23 cellular contexts compared by ENCODE assay signal in the genomic region with DNA sequence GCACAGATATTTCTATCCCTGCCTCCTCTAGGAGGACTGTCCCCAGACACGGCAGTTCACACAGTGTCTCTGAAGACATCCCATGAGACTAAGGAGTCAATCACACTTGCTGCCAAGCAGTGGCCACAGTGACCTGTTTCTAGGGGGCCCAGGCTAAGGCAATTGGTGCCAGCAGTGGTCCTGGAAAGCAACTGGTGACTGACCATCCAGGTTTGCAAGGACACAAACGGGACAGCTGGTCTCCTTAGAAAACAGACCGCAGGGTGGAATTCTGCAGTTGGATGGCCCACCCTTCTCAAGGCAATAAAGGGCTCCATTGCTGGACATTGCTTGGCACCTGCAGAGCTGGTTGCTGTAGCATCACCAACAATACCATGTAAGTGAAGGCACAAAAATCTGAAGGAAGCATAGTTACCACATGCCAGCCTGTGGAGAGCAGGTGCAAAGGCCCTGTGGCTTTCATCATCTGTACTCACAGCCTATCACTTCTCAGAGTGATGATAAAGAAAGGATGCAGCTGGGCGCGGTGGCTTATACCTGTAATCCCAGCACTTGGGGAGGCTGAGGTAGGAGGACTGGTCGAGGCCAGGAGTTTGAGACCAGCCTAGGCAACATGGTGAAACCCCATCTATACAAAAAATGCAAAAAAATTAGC.
DNase-seq lines count a peak whose midpoint lies in the region; ATAC-seq and TF ChIP-seq lines count a peak whose summit lies in the region.
"Had no signal": no experiment of that assay in that cellular context is flagged by ENCODE, and none has a peak within 500 bp of the region (broad histone marks: within the 10 kb centered on the region; RNA-seq: fewer than 3 reads in every experiment).

No MANE protein-coding gene starts in this region.

- H3K27ac ChIP-seq in heart right ventricle (no peak overlapping the region), upper lobe of right lung (no peak overlapping the region)
- no peak overlapping the region for H3K27ac ChIP-seq in naive thymus-derived CD4-positive, alpha-beta T cell (ENCODE audit: low read depth, low read length)
- H3K27ac ChIP-seq: psoas muscle, vagina had no signal

- H3K27ac Mint-ChIP-seq in activated CD4-positive, alpha-beta memory T cell treated with anti-CD3 and anti-CD28 coated beads for 36 hours = peak overlapping the region; percentile 47
- H3K27ac Mint-ChIP-seq in activated CD4-positive, alpha-beta memory T cell treated with anti-CD3 and anti-CD28 coated beads, Interleukin-2, amount 10 ng/mL, durations not matched to agents 7 days and 5 days = no peak overlapping the region
- peak overlapping the region; percentile 18 to 88 (median 75) for H3K27ac Mint-ChIP-seq in naive thymus-derived CD4-positive, alpha-beta T cell
- H3K27ac Mint-ChIP-seq: activated T-helper 1 cell treated with anti-CD3 and anti-CD28 coated beads, Interleukin-12 subunit alpha, Interleukin-12 subunit beta, Interleukin-2, Interleukin-4 antibody, amounts not matched to agents 30 ng/mL and 10 ng/mL and 1 ng/mL, durations not matched to agents 14 hours and 24 hours and 36 hours had no signal

- H3K4me1 Mint-ChIP-seq in activated CD4-positive, alpha-beta memory T cell treated with anti-CD3 and anti-CD28 coated beads for 36 hours (ENCODE audit: low read depth) = peaks cover 50% of the 10 kb centered on the region
- H3K4me1 Mint-ChIP-seq in activated CD4-positive, alpha-beta memory T cell treated with anti-CD3 and anti-CD28 coated beads, Interleukin-2, amount 10 ng/mL, durations not matched to agents 7 days and 5 days = peaks cover 38% of the 10 kb centered on the region
- H3K4me1 Mint-ChIP-seq in naive thymus-derived CD4-positive, alpha-beta T cell = peaks cover 16 to 67% (median 56%) of the 10 kb centered on the region in 7 donors

- H3K4me1 ChIP-seq in heart right ventricle = peaks cover 0 to 41% (median 24%) of the 10 kb centered on the region in 9 donors
- peaks cover 23 to 36% of the 10 kb centered on the region in 2 donors for H3K4me1 ChIP-seq in naive thymus-derived CD4-positive, alpha-beta T cell (ENCODE audit: control insufficient read depth in 2 of 2, insufficient read depth in 2 of 2, low read length in 2 of 2)
- peaks cover 16% of the 10 kb centered on the region for H3K4me1 ChIP-seq in upper lobe of right lung

- H3K9me3 ChIP-seq in heart right ventricle (no peaks in the 10 kb centered on the region), upper lobe of right lung (no peaks in the 10 kb centered on the region)
- no peaks in the 10 kb centered on the region for H3K9me3 ChIP-seq in naive thymus-derived CD4-positive, alpha-beta T cell (ENCODE audit: control insufficient read depth in 2 of 3, low read length in 3 of 3)
- H3K9me3 ChIP-seq: psoas muscle, vagina had no signal

- H3K9me3 Mint-ChIP-seq in activated CD4-positive, alpha-beta memory T cell treated with anti-CD3 and anti-CD28 coated beads for 36 hours = peaks cover 7% of the 10 kb centered on the region
- H3K9me3 Mint-ChIP-seq in activated CD4-positive, alpha-beta memory T cell treated with anti-CD3 and anti-CD28 coated beads, Interleukin-2, amount 10 ng/mL, durations not matched to agents 7 days and 5 days = no peaks in the 10 kb centered on the region
- peaks cover 0 to 8% (median 0%) of the 10 kb centered on the region in 11 donors for H3K9me3 Mint-ChIP-seq in naive thymus-derived CD4-positive, alpha-beta T cell
- H3K9me3 Mint-ChIP-seq: activated T-helper 1 cell treated with anti-CD3 and anti-CD28 coated beads, Interleukin-12 subunit alpha, Interleukin-12 subunit beta, Interleukin-2, Interleukin-4 antibody, amounts not matched to agents 30 ng/mL and 10 ng/mL and 1 ng/mL, durations not matched to agents 14 hours and 24 hours and 36 hours; neural crest cell had no signal

- WGBS in heart right ventricle, 2 donors = 90 to 95% methylated on average over 6 of the region's 6 CpGs

- no peaks in the 10 kb centered on the region for H3K27me3 ChIP-seq in heart right ventricle
- H3K27me3 ChIP-seq in naive thymus-derived CD4-positive, alpha-beta T cell (ENCODE audit: control insufficient read depth in 2 of 2, insufficient read depth in 2 of 2, low read length in 2 of 2) = no peaks in the 10 kb centered on the region
- H3K27me3 ChIP-seq in upper lobe of right lung = no peaks in the 10 kb centered on the region
- H3K27me3 ChIP-seq: vagina had no signal

- H3K36me3 Mint-ChIP-seq in activated CD4-positive, alpha-beta memory T cell treated with anti-CD3 and anti-CD28 coated beads for 36 hours = peaks cover 14% of the 10 kb centered on the region
- H3K36me3 Mint-ChIP-seq in activated CD4-positive, alpha-beta memory T cell treated with anti-CD3 and anti-CD28 coated beads, Interleukin-2, amount 10 ng/mL, durations not matched to agents 7 days and 5 days (ENCODE audit: low read depth) = peaks cover 13% of the 10 kb centered on the region
- peaks cover 0 to 37% (median 15%) of the 10 kb centered on the region in 5 donors for H3K36me3 Mint-ChIP-seq in naive thymus-derived CD4-positive, alpha-beta T cell

- H3K4me3 ChIP-seq in heart right ventricle = no peak overlapping the region
- H3K4me3 ChIP-seq in naive thymus-derived CD4-positive, alpha-beta T cell (ENCODE audit: low read length) = no peak overlapping the region
- H3K4me3 ChIP-seq in upper lobe of right lung = no peak overlapping the region
- H3K4me3 ChIP-seq: psoas muscle, vagina had no signal

- no peak overlapping the region for H3K4me3 Mint-ChIP-seq in activated CD4-positive, alpha-beta memory T cell treated with anti-CD3 and anti-CD28 coated beads for 36 hours
- H3K4me3 Mint-ChIP-seq in activated CD4-positive, alpha-beta memory T cell treated with anti-CD3 and anti-CD28 coated beads, Interleukin-2, amount 10 ng/mL, durations not matched to agents 7 days and 5 days = no peak overlapping the region
- H3K4me3 Mint-ChIP-seq in naive thymus-derived CD4-positive, alpha-beta T cell = no peak overlapping the region
- H3K4me3 Mint-ChIP-seq: activated T-helper 1 cell treated with anti-CD3 and anti-CD28 coated beads, Interleukin-12 subunit alpha, Interleukin-12 subunit beta, Interleukin-2, Interleukin-4 antibody, amounts not matched to agents 30 ng/mL and 10 ng/mL and 1 ng/mL, durations not matched to agents 14 hours and 24 hours and 36 hours; IgD-negative memory B cell; neural crest cell had no signal

- ATAC-seq in left ventricle myocardium superior (no peak), heart right ventricle (no peak), upper lobe of right lung (no peak), GM21717 (IDR thresholded peaks at IDR 0.05; ENCODE audit: unreplicated experiment) (no peak)
- no peak for ATAC-seq in naive thymus-derived CD4-positive, alpha-beta T cell
- ATAC-seq: psoas muscle had no signal

- peaks cover 1% of the 10 kb centered on the region for H3K27me3 Mint-ChIP-seq in activated CD4-positive, alpha-beta memory T cell treated with anti-CD3 and anti-CD28 coated beads for 36 hours
- H3K27me3 Mint-ChIP-seq in activated CD4-positive, alpha-beta memory T cell treated with anti-CD3 and anti-CD28 coated beads, Interleukin-2, amount 10 ng/mL, durations not matched to agents 7 days and 5 days = peaks cover 3% of the 10 kb centered on the region
- no peaks in the 10 kb centered on the region for H3K27me3 Mint-ChIP-seq in naive thymus-derived CD4-positive, alpha-beta T cell
- H3K27me3 Mint-ChIP-seq: IgD-negative memory B cell had no signal

- TF ChIP-seq CTCF in heart right ventricle (IDR thresholded peaks at IDR 0.05) (no peak), upper lobe of right lung (IDR thresholded peaks at IDR 0.05) (no peak)

- CTCF ChIA-PET in activated CD4-positive, alpha-beta memory T cell treated with anti-CD3 and anti-CD28 coated beads for 36 hours (lab: Charles Lee) = interaction anchor here (2.7 to 6.3 kb wide), 2 partner anchors 57 to 58 kb away, joined by 16 to 120 read pairs; no protein-coding TSS in a partner anchor
- CTCF ChIA-PET in activated CD4-positive, alpha-beta memory T cell treated with anti-CD3 and anti-CD28 coated beads, Interleukin-2, amount 10 ng/mL, durations not matched to agents 7 days and 5 days (lab: Charles Lee) = interaction anchor here (0.9 kb wide), 1 partner anchor 197 kb away, joined by 3 read pairs; no protein-coding TSS in a partner anchor
- CTCF ChIA-PET in naive thymus-derived CD4-positive, alpha-beta T cell (lab: Charles Lee) = interaction anchor here (0.6 to 1.3 kb wide), 3 partner anchors 193 to 218 kb away, joined by 3 to 4 read pairs (median 4); no protein-coding TSS in a partner anchor

- POLR2A ChIA-PET in activated CD4-positive, alpha-beta memory T cell treated with anti-CD3 and anti-CD28 coated beads for 36 hours (lab: Charles Lee) = interaction anchor here (0.6 kb wide), 1 partner anchor 922 kb away, joined by 4 read pairs; no protein-coding TSS in a partner anchor
- POLR2A ChIA-PET in activated CD4-positive, alpha-beta memory T cell treated with anti-CD3 and anti-CD28 coated beads, Interleukin-2, amount 10 ng/mL, durations not matched to agents 7 days and 5 days (lab: Charles Lee) = no interaction called here
- POLR2A ChIA-PET in naive thymus-derived CD4-positive, alpha-beta T cell (lab: Charles Lee) = no interaction called here

- intact Hi-C loops in activated CD4-positive, alpha-beta memory T cell treated with anti-CD3 and anti-CD28 coated beads for 36 hours (cut with micrococcal nuclease) = loop anchor here (10.0 kb wide), 1 partner anchor 815 kb away; no protein-coding TSS in a partner anchor
- intact Hi-C loops in left ventricle myocardium superior (cut with micrococcal nuclease) = loop anchor here (5.0 kb wide), 1 partner anchor 197 kb away; no protein-coding TSS in a partner anchor
- intact Hi-C loops in heart right ventricle (cut with DNase I) = loop anchor here in 7 of 10 donors (5.0 to 10.0 kb wide), 6 partner anchors 55 to 815 kb away; partner anchors contain the start of gene ITPKB (in 1 of the 7)
- intact Hi-C loops in naive thymus-derived CD4-positive, alpha-beta T cell (cut with micrococcal nuclease) = loop anchor here (5.0 kb wide), 2 partner anchors 83 to 912 kb away; partner anchors contain the start of gene STUM (in 1 of the 2)
- intact Hi-C loops in upper lobe of right lung (cut with DNase I) = loop anchor here (10.0 kb wide), 1 partner anchor 105 kb away; the partner anchor contains the start of gene ITPKB

- H3K36me3 ChIP-seq in heart right ventricle (peaks cover 0 to 42% (median 0%) of the 10 kb centered on the region in 9 donors), upper lobe of right lung (peaks cover 6% of the 10 kb centered on the region)
- H3K36me3 ChIP-seq in naive thymus-derived CD4-positive, alpha-beta T cell (ENCODE audit: control insufficient read depth in 2 of 3, insufficient read depth in 3 of 3, low read length in 3 of 3) = peaks cover 0 to 39% (median 7%) of the 10 kb centered on the region in 3 experiments

- DNase-seq in activated CD4-positive, alpha-beta memory T cell treated with anti-CD3 and anti-CD28 coated beads for 36 hours = no peak
- no peak for DNase-seq in activated CD4-positive, alpha-beta memory T cell treated with anti-CD3 and anti-CD28 coated beads, Interleukin-2, amount 10 ng/mL, durations not matched to agents 7 days and 5 days
- DNase-seq in left ventricle myocardium superior = peak; percentile 3
- no peak for DNase-seq in heart right ventricle
- no peak for DNase-seq in naive thymus-derived CD4-positive, alpha-beta T cell
- DNase-seq in upper lobe of right lung = peak; percentile 22
- DNase-seq in NCI-H1092 treated with DMSO at 0.1 percent for 48 hours (lab: John Stamatoyannopoulos, UW) = no peak
- DNase-seq: anterior cingulate cortex; cerebellar nuclear complex; effector memory CD4-positive, alpha-beta T cell; GOT3; NCI-H187; NCI-H226; NCI-H82; OCI-M1; SHP77 treated with DMSO at 0.1 percent for 48 hours; stimulated activated CD4-positive, alpha-beta T cell treated with anti-CD3 and anti-CD28 coated beads, Interleukin-4, amount 100 ng/mL, for 4 hours had no signal

Comparison
In these comparisons a context has a peak if more than half of its experiments do, and no peak if none do; other contexts are left out.
1. DNase-seq: peak in left ventricle myocardium superior (single experiment) and upper lobe of right lung (single experiment); none in activated CD4-positive, alpha-beta memory T cell treated with anti-CD3 and anti-CD28 coated beads for 36 hours (single experiment), activated CD4-positive, alpha-beta memory T cell treated with anti-CD3 and anti-CD28 coated beads, Interleukin-2, amount 10 ng/mL, durations not matched to agents 7 days and 5 days (single experiment), heart right ventricle (0 of 2), naive thymus-derived CD4-positive, alpha-beta T cell (0 of 9) and NCI-H1092 treated with DMSO at 0.1 percent for 48 hours (single experiment).